In genomic region chr4:135775909-135776308, GRCh38 we compare ENCODE assay signal across 22 cellular contexts.
"Had no signal": no experiment of that assay in that cellular context is flagged by ENCODE, and none has a peak within 500 bp of the region (broad histone marks: within the 10 kb centered on the region; RNA-seq: fewer than 3 reads in every experiment).

No MANE protein-coding gene starts in this region.

- H3K4me1 ChIP-seq: left ventricle myocardium inferior, neural progenitor cell, right atrium auricular region, right lobe of liver, stomach, tibial artery, upper lobe of right lung had no signal

- H3K27ac ChIP-seq: left ventricle myocardium inferior, neural progenitor cell, neutrophil, ovary, right atrium auricular region, right lobe of liver, stomach, thoracic aorta, tibial artery, upper lobe of right lung had no signal

- H3K4me3 ChIP-seq: left ventricle myocardium inferior, lung, neural progenitor cell, ovary, right atrium auricular region, right lobe of liver, smooth muscle cell, stomach, thoracic aorta, tibial artery, upper lobe of right lung had no signal

- H3K27me3 ChIP-seq: neural progenitor cell, neutrophil, ovary, right atrium auricular region, right lobe of liver, stomach, tibial artery, upper lobe of right lung had no signal

- H3K9ac ChIP-seq: neural progenitor cell had no signal

- H3K9me3 ChIP-seq: neutrophil, ovary, right atrium auricular region, right lobe of liver, thoracic aorta, tibial artery, upper lobe of right lung had no signal

- DNase-seq: islet precursor cell; left ventricle myocardium inferior; mesendoderm; naive B cell; natural killer cell; nephron progenitor cell; ovary; right lobe of liver; stimulated activated CD4-positive, alpha-beta T cell treated with anti-CD3 and anti-CD28 coated beads, Interleukin-1b, Interleukin-23, amount 100 ng/mL, for 48 hours; stimulated activated CD4-positive, alpha-beta T cell treated with anti-CD3 and anti-CD28 coated beads, Interleukin-2, amount 100 ng/mL, for 48 hours; stimulated activated CD4-positive, alpha-beta T cell treated with anti-CD3 and anti-CD28 coated beads, Interleukin-4, amount 100 ng/mL, for 4 hours; stimulated activated naive B cell treated with anti-CD40 and anti-IgM and Interleukin-4, amounts not matched to agents 10 μg/mL and 1 μg/mL and 100 μg/mL, for 72 hours; stimulated activated naive CD8-positive, alpha-beta T cell treated with anti-CD3 and anti-CD28 coated beads, Interleukin-15, Interleukin-2, amounts not matched to agents 100 U/mL and 50 U/mL, for 24 hours; stomach; tibial artery; upper lobe of right lung had no signal

- ATAC-seq: natural killer cell; right lobe of liver; stimulated activated naive B cell treated with anti-CD40 and anti-IgM and Interleukin-4, amounts not matched to agents 10 μg/mL and 1 μg/mL and 100 μg/mL, for 72 hours; stimulated activated naive CD8-positive, alpha-beta T cell treated with anti-CD3 and anti-CD28 coated beads, Interleukin-15, Interleukin-2, amounts not matched to agents 100 U/mL and 50 U/mL, for 24 hours; upper lobe of right lung had no signal

- H3K36me3 ChIP-seq: left ventricle myocardium inferior, neural progenitor cell, neutrophil, ovary, right atrium auricular region, right lobe of liver, stomach, thoracic aorta, tibial artery, upper lobe of right lung had no signal

- H2AFZ ChIP-seq: neural progenitor cell had no signal

- H3K4me2 ChIP-seq: neural progenitor cell, smooth muscle cell had no signal
